ENCODE assay signal across 31 cellular contexts in genomic region chr14:101215936-101216335, GRCh38.
A peak's percentile ranks its signal among the peaks of the same experiment; 100 is the strongest.
DNase-seq lines count a peak whose midpoint lies in the region; ATAC-seq, FAIRE-seq and TF ChIP-seq lines count a peak whose summit lies in the region.
"Had no signal": no experiment of that assay in that cellular context is flagged by ENCODE, and none has a peak within 500 bp of the region (broad histone marks: within the 10 kb centered on the region; RNA-seq: fewer than 3 reads in every experiment).

No MANE protein-coding gene starts in this region.

- CTCF ChIA-PET in H1 (lab: Charles Lee; ENCODE audit: partially characterized antibody), result interaction anchor here (1.4 to 2.0 kb wide), 3 partner anchors 18 to 33 kb away, joined by 3 to 8 read pairs (median 5); no protein-coding TSS in a partner anchor

- H3K4me1 Mint-ChIP-seq in mesothelial cell of epicardium (peaks cover 8% of the 10 kb centered on the region), H9 (peaks cover 8 to 10% of the 10 kb centered on the region in 2 experiments)
- H3K4me1 Mint-ChIP-seq: activated naive CD8-positive, alpha-beta T cell treated with anti-CD3 and anti-CD28 coated beads, Interleukin-2, amount 10 ng/mL, durations not matched to agents 7 days and 5 days; stimulated activated naive B cell treated with anti-CD40 and anti-IgM and Interleukin-4, amounts not matched to agents 10 μg/mL and 1 μg/mL and 100 μg/mL, for 72 hours had no signal

- no peaks in the 10 kb centered on the region for H4K20me1 ChIP-seq in H1 (replicated peaks in 1 of 2; ENCODE audit: control insufficient read depth in 1 of 2, insufficient read depth in 2 of 2, low read length in 2 of 2)
- no peaks in the 10 kb centered on the region for H4K20me1 ChIP-seq in smooth muscle cell (ENCODE audit: low read depth)
- H4K20me1 ChIP-seq in H9 (ENCODE audit: control insufficient read depth, insufficient read depth, insufficient read length), result no peaks in the 10 kb centered on the region

- H3T11ph ChIP-seq in H9 (ENCODE audit: low read length), result no peak overlapping the region

- no peak overlapping the region for H3K4me2 ChIP-seq in H1 (ENCODE audit: insufficient read depth in 1 of 2, low read depth in 2 of 2, low read length in 2 of 2)
- H3K4me2 ChIP-seq in smooth muscle cell, result peak overlapping the region; percentile 61
- no peak overlapping the region for H3K4me2 ChIP-seq in H9 (ENCODE audit: insufficient read depth, insufficient read length, low read length)

- H3K27ac Mint-ChIP-seq in mesothelial cell of epicardium (peak overlapping the region; percentile 22), H9 (peak overlapping the region in 1 of 3 experiments; percentile 17; a peak in 1 of 7 replicates)
- H3K27ac Mint-ChIP-seq: activated naive CD8-positive, alpha-beta T cell treated with anti-CD3 and anti-CD28 coated beads, Interleukin-2, amount 10 ng/mL, durations not matched to agents 7 days and 5 days; endodermal cell; stimulated activated naive B cell treated with anti-CD40 and anti-IgM and Interleukin-4, amounts not matched to agents 10 μg/mL and 1 μg/mL and 100 μg/mL, for 72 hours; T-helper 1 cell treated with Interleukin-12 subunit alpha and Interleukin-12 subunit beta and Interleukin-4 antibody, amounts not matched to agents 30 μg/mL and 1 μg/mL, for 36 hours had no signal

- H3K27ac ChIP-seq in Peyer's patch (no peak overlapping the region), H1 (ENCODE audit: low read depth, low read length) (no peak overlapping the region), smooth muscle cell (ENCODE audit: low read depth) (peak overlapping the region; percentile 44), H9 (ENCODE audit: insufficient read length, low read depth, low read length) (no peak overlapping the region)
- H3K27ac ChIP-seq: ascending aorta, heart right ventricle, pancreas, RWPE1, SK-N-MC, suprapubic skin, vagina had no signal

- no peaks in the 10 kb centered on the region for H3K9me3 ChIP-seq in Peyer's patch
- H3K9me3 ChIP-seq in H1 (ENCODE audit: insufficient read depth in 2 of 2, low read depth in 1 of 2, low read length in 1 of 2), result no peaks in the 10 kb centered on the region
- peaks cover 8% of the 10 kb centered on the region for H3K9me3 ChIP-seq in smooth muscle cell (replicated peaks; ENCODE audit: low read depth)
- no peaks in the 10 kb centered on the region for H3K9me3 ChIP-seq in H9 (ENCODE audit: control insufficient read depth, low read depth, low read length)
- H3K9me3 ChIP-seq: ascending aorta, pancreas, vagina had no signal

- no peak overlapping the region for H4K5ac ChIP-seq in H1 (ENCODE audit: insufficient read length, low read depth, low read length)
- no peak overlapping the region for H4K5ac ChIP-seq in H9 (ENCODE audit: insufficient read length, low read depth, low read length)

- H2AFZ ChIP-seq in H1 (ENCODE audit: low read length) (no peak overlapping the region), smooth muscle cell (ENCODE audit: low read depth) (peak overlapping the region; percentile 64), H9 (ENCODE audit: low read length) (no peak overlapping the region)

- H2BK20ac ChIP-seq in H1 (ENCODE audit: low read length) (no peak overlapping the region), H9 (ENCODE audit: low read depth, low read length, poor library complexity, severe bottlenecking) (no peak overlapping the region)

- H2BK12ac ChIP-seq in H1 (ENCODE audit: low read depth, low read length), result no peak overlapping the region
- no peak overlapping the region for H2BK12ac ChIP-seq in H9 (ENCODE audit: insufficient read length, low read depth, low read length)

- H3K27me3 Mint-ChIP-seq in mesothelial cell of epicardium (ENCODE audit: low read depth) (no peaks in the 10 kb centered on the region), H9 (ENCODE audit: low read depth) (peaks cover 24% of the 10 kb centered on the region)

- H4K91ac ChIP-seq in H1 (replicated peaks; ENCODE audit: insufficient read length, low read length), result no peak overlapping the region
- H4K91ac ChIP-seq in H9 (ENCODE audit: insufficient read length, low read depth, low read length), result no peak overlapping the region

- TF ChIP-seq POLR2A in Peyer's patch (IDR thresholded peaks at IDR 0.05) (no peak), H1 (IDR thresholded peaks at IDR 0.05; ENCODE audit: control extremely low read depth in 1 of 2, low read depth in 2 of 2, low read length in 2 of 2) (no peak)

- WGBS in H1 (ENCODE audit: extremely low coverage in 1 of 2, insufficient coverage in 1 of 2, insufficient read length in 1 of 2, insufficient replicate concordance in 2 of 2, low coverage in 1 of 2, low lambda C conversion rate in 2 of 2, missing lambda C conversion rate in 1 of 2), 2 experiments, result 89% methylated on average over 13 of the region's 13 CpGs; no CpG with 5 or more reads in 1 of the 2 experiments
- 33% methylated on average over 13 of the region's 13 CpGs for whole genome bisulfite sequencing in smooth muscle cell (ENCODE audit: low lambda C conversion rate)
- WGBS in H9 (ENCODE audit: extremely low coverage, insufficient read length, low lambda C conversion rate), result no CpG with 5 or more reads among the region's 13 CpGs

- no peak for FAIRE-seq in H1 (lab: Jason Lieb, UNC)
- FAIRE-seq: GM18507, pancreas had no signal

- H2BK5ac ChIP-seq in H1 (ENCODE audit: low read depth, low read length), result no peak overlapping the region
- H2BK5ac ChIP-seq in H9 (ENCODE audit: insufficient read length, low read length), result no peak overlapping the region

- H3K27me3 ChIP-seq in Peyer's patch (no peaks in the 10 kb centered on the region), H1 (replicated peaks in 1 of 4; ENCODE audit: control insufficient read depth in 3 of 4, extremely low read depth in 1 of 4, insufficient read depth in 3 of 4, low read length in 3 of 4) (peaks cover 0 to 2% (median 2%) of the 10 kb centered on the region in 4 experiments; a peak in 3 of 7 replicates), smooth muscle cell (ENCODE audit: low read depth) (no peaks in the 10 kb centered on the region), H9 (ENCODE audit: insufficient read depth, low read length) (no peaks in the 10 kb centered on the region)
- H3K27me3 ChIP-seq: ascending aorta, pancreas, suprapubic skin, vagina had no signal

- DNase-seq in Peyer's patch (peak in 2 of 3 donors; percentile 22 to 28), H1 (ENCODE audit: low read depth in 1 of 2, low spot score in 2 of 2) (peak in 1 of 2 experiments; percentile 19), mesothelial cell of epicardium (ENCODE audit: low spot score in 2 of 2, unreplicated experiment in 2 of 2) (peak; percentile 18 to 37), smooth muscle cell (lab: John Stamatoyannopoulos, UW; ENCODE audit: unreplicated experiment) (no peak), H9 (no peak), T1000 (lab: John Stamatoyannopoulos, UW) (no peak)
- DNase-seq in activated naive CD4-positive, alpha-beta T cell treated with anti-CD3 and anti-CD28 coated beads, Interleukin-2, amount 50 U/mL, for 16 hours, result no peak
- DNase-seq: activated CD4-positive, alpha-beta T cell treated with anti-CD3 and anti-CD28 coated beads for 4 hours; activated naive CD8-positive, alpha-beta T cell treated with anti-CD3 and anti-CD28 coated beads, Interleukin-2, amount 10 ng/mL, durations not matched to agents 7 days and 5 days; C1 segment of cervical spinal cord; cortex of kidney; DMS79; endodermal cell; foreskin melanocyte; heart right ventricle; mesenchymal stem cell; NCI-H1436; NCI-H446; NCI-H82; stimulated activated CD4-positive, alpha-beta T cell treated with anti-CD3 and anti-CD28 coated beads, Interleukin-4, amount 100 ng/mL, for 24 hours; stimulated activated naive B cell treated with anti-CD40 and anti-IgM and Interleukin-4, amounts not matched to agents 10 μg/mL and 1 μg/mL and 100 μg/mL, for 72 hours had no signal

- no peak for TF ChIP-seq EP300 in H1 (IDR thresholded peaks at IDR 0.05; ENCODE audit: borderline replicate concordance in 1 of 2, low read depth in 2 of 2, low read length in 2 of 2)

- H2BK15ac ChIP-seq in H1 (ENCODE audit: low read length) (no peak overlapping the region), H9 (ENCODE audit: low read depth, low read length) (no peak overlapping the region)

- H3K4ac ChIP-seq in H1 (replicated peaks; ENCODE audit: insufficient read length, low read depth, low read length), result no peak overlapping the region
- H3K4ac ChIP-seq in H9 (ENCODE audit: low read depth, low read length), result no peak overlapping the region

- H3K56ac ChIP-seq in H1 (replicated peaks; ENCODE audit: insufficient read length, low read depth, low read length), result no peak overlapping the region
- no peak overlapping the region for H3K56ac ChIP-seq in H9 (ENCODE audit: insufficient read length, low read depth, low read length)

- POLR2A ChIA-PET in H1 (lab: Charles Lee; ENCODE audit: partially characterized antibody), result no interaction called here

- H3K23ac ChIP-seq in H1 (ENCODE audit: insufficient read length), result no peak overlapping the region
- H3K23ac ChIP-seq in H9 (ENCODE audit: insufficient read length, low read depth, low read length), result no peak overlapping the region

- H3K9ac ChIP-seq in H1 (replicated peaks in 1 of 4; ENCODE audit: extremely low read depth in 1 of 4, low read depth in 3 of 4, low read length in 3 of 4) (no peak overlapping the region), smooth muscle cell (ENCODE audit: low read depth) (no peak overlapping the region), H9 (ENCODE audit: extremely low read depth, insufficient read length, low read length) (no peak overlapping the region)

- H3K36me3 Mint-ChIP-seq in mesothelial cell of epicardium (no peaks in the 10 kb centered on the region), H9 (ENCODE audit: insufficient read depth in 1 of 3, low read depth in 3 of 3) (peaks cover 0 to 3% (median 2%) of the 10 kb centered on the region in 3 experiments; a peak in 4 of 7 replicates)
- H3K36me3 Mint-ChIP-seq: activated naive CD8-positive, alpha-beta T cell treated with anti-CD3 and anti-CD28 coated beads, Interleukin-2, amount 10 ng/mL, durations not matched to agents 7 days and 5 days had no signal

- H3F3A ChIP-seq in smooth muscle cell (ENCODE audit: low read depth), result peaks cover 4% of the 10 kb centered on the region

- no peak overlapping the region for H3K4me3 Mint-ChIP-seq in mesothelial cell of epicardium
- no peak overlapping the region; a peak in 1 of 5 replicates for H3K4me3 Mint-ChIP-seq in H9
- H3K4me3 Mint-ChIP-seq: activated naive CD8-positive, alpha-beta T cell treated with anti-CD3 and anti-CD28 coated beads, Interleukin-2, amount 10 ng/mL, durations not matched to agents 7 days and 5 days; endodermal cell; stimulated activated naive B cell treated with anti-CD40 and anti-IgM and Interleukin-4, amounts not matched to agents 10 μg/mL and 1 μg/mL and 100 μg/mL, for 72 hours; T-helper 1 cell treated with Interleukin-12 subunit alpha and Interleukin-12 subunit beta and Interleukin-4 antibody, amounts not matched to agents 30 μg/mL and 1 μg/mL, for 36 hours had no signal

- H3K4me3 ChIP-seq in Peyer's patch (no peak overlapping the region), H1 (ENCODE audit: extremely low read depth in 1 of 4, insufficient read depth in 2 of 4, low read depth in 3 of 4, low read length in 4 of 4) (no peak overlapping the region), smooth muscle cell (no peak overlapping the region)
- H3K4me3 ChIP-seq: ascending aorta, heart right ventricle, pancreas, SK-N-MC, suprapubic skin, vagina had no signal

- H3K79me2 ChIP-seq in H1 (ENCODE audit: control insufficient read depth in 1 of 2, insufficient read depth in 2 of 2, low read length in 2 of 2) (no peaks in the 10 kb centered on the region), smooth muscle cell (ENCODE audit: low read depth) (no peaks in the 10 kb centered on the region), H9 (ENCODE audit: insufficient read depth, low read length) (no peaks in the 10 kb centered on the region)

- H2BK120ac ChIP-seq in H1 (replicated peaks; ENCODE audit: low read depth, low read length), result no peak overlapping the region
- H2BK120ac ChIP-seq in H9 (ENCODE audit: low read depth, low read length, poor library complexity, severe bottlenecking), result no peak overlapping the region

- peaks cover 17% of the 10 kb centered on the region for H3K9me3 Mint-ChIP-seq in mesothelial cell of epicardium
- peaks cover 6 to 9% of the 10 kb centered on the region in 2 experiments for H3K9me3 Mint-ChIP-seq in H9

- H3K23me2 ChIP-seq in H1 (ENCODE audit: low read depth, low read length) (no peaks in the 10 kb centered on the region), H9 (ENCODE audit: insufficient read length, low read depth, low read length, poor library complexity, severe bottlenecking) (no peaks in the 10 kb centered on the region)

- H2AK5ac ChIP-seq in H1 (ENCODE audit: low read depth, low read length) (no peak overlapping the region), H9 (ENCODE audit: insufficient read length, low read length) (no peak overlapping the region)

- H3K36me3 ChIP-seq in Peyer's patch (no peaks in the 10 kb centered on the region), H1 (ENCODE audit: control insufficient read depth in 2 of 4, insufficient read depth in 4 of 4, low read length in 3 of 4) (no peaks in the 10 kb centered on the region), smooth muscle cell (ENCODE audit: low read depth) (no peaks in the 10 kb centered on the region)
- H3K36me3 ChIP-seq: ascending aorta, heart right ventricle, pancreas, suprapubic skin, vagina had no signal

- H3K14ac ChIP-seq in H1 (ENCODE audit: insufficient read length), result no peak overlapping the region
- no peak overlapping the region for H3K14ac ChIP-seq in H9 (ENCODE audit: insufficient read depth, low read length)

- no peak overlapping the region for H3K18ac ChIP-seq in H1 (ENCODE audit: extremely low read depth, low read length)
- H3K18ac ChIP-seq in H9 (ENCODE audit: insufficient read length, low read depth, low read length), result no peak overlapping the region

- no peak for TF ChIP-seq RAD21 in H1 (IDR thresholded peaks at IDR 0.05 in 1 of 2, conservative IDR thresholded peaks at IDR 0.05 in 1 of 2; ENCODE audit: low read depth in 2 of 2, low read length in 2 of 2)

- no peaks in the 10 kb centered on the region for H3K4me1 ChIP-seq in Peyer's patch
- no peaks in the 10 kb centered on the region; a peak in 1 of 7 replicates for H3K4me1 ChIP-seq in H1 (replicated peaks in 1 of 4; ENCODE audit: control insufficient read depth in 3 of 4, insufficient read depth in 4 of 4, low read length in 3 of 4)
- peaks cover 11% of the 10 kb centered on the region for H3K4me1 ChIP-seq in smooth muscle cell (ENCODE audit: low read depth)
- no peaks in the 10 kb centered on the region for H3K4me1 ChIP-seq in H9 (ENCODE audit: insufficient read depth, low read length)
- H3K4me1 ChIP-seq: ascending aorta, heart right ventricle, pancreas, suprapubic skin, vagina had no signal

- no peak for TF ChIP-seq CTCF in Peyer's patch (IDR thresholded peaks at IDR 0.05)
- no peak for TF ChIP-seq CTCF in H1 (IDR thresholded peaks at IDR 0.05; ENCODE audit: control extremely low read depth in 1 of 3, insufficient read depth in 1 of 3, low read depth in 1 of 3, low read length in 3 of 3)
- TF ChIP-seq CTCF in mesothelial cell of epicardium (IDR thresholded peaks at IDR 0.05; ENCODE audit: unreplicated experiment), result no peak
- no peak for TF ChIP-seq CTCF in smooth muscle cell (IDR thresholded peaks at IDR 0.05; ENCODE audit: borderline replicate concordance, insufficient read depth, poor library complexity, severe bottlenecking)
- TF ChIP-seq CTCF in H9 (conservative IDR thresholded peaks at IDR 0.05), result no peak

- H4K8ac ChIP-seq in H1 (ENCODE audit: extremely low read depth, insufficient read depth, low read length) (peak overlapping the region; percentile 31; the same call in 1 of the 2 replicates), H9 (replicated peaks; ENCODE audit: insufficient read length, low read depth, low read length) (no peak overlapping the region)

- H3K79me1 ChIP-seq in H1 (ENCODE audit: low read depth, low read length), result no peaks in the 10 kb centered on the region
- no peaks in the 10 kb centered on the region for H3K79me1 ChIP-seq in H9 (ENCODE audit: insufficient read depth, low read depth, low read length, poor library complexity, severe bottlenecking)

- no peak for ATAC-seq in activated CD4-positive, CD25-positive, alpha-beta regulatory T cell treated with anti-CD3 and anti-CD28 coated beads, Interleukin-2, amount 50 U/mL, for 24 hours
- ATAC-seq: esophagus mucosa; heart right ventricle; pancreas; stimulated activated naive B cell treated with anti-CD40 and anti-IgM and Interleukin-4, amounts not matched to agents 10 μg/mL and 1 μg/mL and 100 μg/mL, for 72 hours had no signal

Comparison
In these comparisons a context has a peak if more than half of its experiments do, and no peak if none do; other contexts are left out.
1. DNase-seq: peak in Peyer's patch (2 of 3) and mesothelial cell of epicardium (2 of 2); none in smooth muscle cell (single experiment), H9 (single experiment), T1000 (single experiment) and activated naive CD4-positive, alpha-beta T cell treated with anti-CD3 and anti-CD28 coated beads, Interleukin-2, amount 50 U/mL, for 16 hours (single experiment).